13 cellular contexts compared by ENCODE assay signal in the genomic region with DNA sequence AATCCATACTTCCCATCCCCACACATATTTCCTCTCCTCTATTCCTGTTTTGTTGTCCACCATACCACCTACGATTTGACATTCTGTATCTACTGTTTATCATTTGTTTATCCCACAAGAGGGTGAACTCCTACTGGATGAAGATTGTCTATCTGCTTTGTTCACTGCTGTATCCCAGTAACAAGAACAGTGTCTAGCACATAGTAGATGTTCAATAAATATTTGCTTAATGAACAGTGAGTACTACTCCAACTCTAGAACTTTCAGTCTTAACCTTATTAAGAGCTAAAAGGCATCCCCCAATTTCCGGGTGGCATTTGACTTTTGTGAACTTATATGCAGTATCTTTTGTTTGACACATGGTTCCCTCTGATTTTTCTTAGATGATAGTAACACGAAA. TPM values are rescaled to one million over a fixed set of nuclear protein-coding genes. Genes with fewer than 3 reads are reported as not detected.
DNase-seq lines count a peak whose midpoint lies in the region; ATAC-seq, FAIRE-seq and TF ChIP-seq lines count a peak whose summit lies in the region.
"Had no signal": no experiment of that assay in that cellular context is flagged by ENCODE, and none has a peak within 500 bp of the region (broad histone marks: within the 10 kb centered on the region; RNA-seq: fewer than 3 reads in every experiment).

No MANE protein-coding gene starts in this region.

- H2AFZ ChIP-seq in KMS-11 (ENCODE audit: low read depth) (no peak overlapping the region), endothelial cell of umbilical vein (ENCODE audit: low read depth, low read length) (peak overlapping the region; percentile 4)

- POLR2A ChIA-PET in endothelial cell of umbilical vein (lab: Charles Lee), result interaction anchor here (0.7 kb wide), 1 partner anchor 160 kb away, joined by 4 read pairs; no protein-coding TSS in a partner anchor

- no peaks in the 10 kb centered on the region for H3K9me3 ChIP-seq in endothelial cell of umbilical vein (replicated peaks; ENCODE audit: control insufficient read depth, insufficient read depth, low read length)
- H3K9me3 ChIP-seq in prostate gland, result no peaks in the 10 kb centered on the region

- TF ChIP-seq POLR2A in endothelial cell of umbilical vein (IDR thresholded peaks at IDR 0.05; ENCODE audit: low read depth, low read length), result no peak
- no peak for TF ChIP-seq POLR2A in prostate gland (IDR thresholded peaks at IDR 0.05)

- dilution Hi-C loops in endothelial cell of umbilical vein (cut with MboI; ENCODE audit: extremely low pct_ligation_motif_present, low sequenced_read_pairs), result no loop called here

- 42% methylated on average over 3 of the region's 3 CpGs for WGBS in prostate gland

- intact Hi-C loops in endothelial cell of umbilical vein (cut with micrococcal nuclease), result no loop called here
- intact Hi-C loops in prostate gland (cut with DNase I), result loop anchor here (10.0 kb wide), 1 partner anchor 182 kb away; a partner anchor contains a TSS

- H3K27ac ChIP-seq in KMS-11 (no peak overlapping the region), endothelial cell of umbilical vein (ENCODE audit: insufficient read depth, low read depth, low read length) (no peak overlapping the region), prostate gland (no peak overlapping the region)

- H3K27me3 ChIP-seq in KMS-11 (ENCODE audit: insufficient read depth, low read depth), result no peaks in the 10 kb centered on the region
- H3K27me3 ChIP-seq in endothelial cell of umbilical vein (ENCODE audit: control insufficient read depth in 2 of 2, insufficient read depth in 2 of 2, low read length in 2 of 2), result no peaks in the 10 kb centered on the region
- no peaks in the 10 kb centered on the region for H3K27me3 ChIP-seq in prostate gland (replicated peaks; ENCODE audit: insufficient read depth)

- no peaks in the 10 kb centered on the region for H3K36me3 ChIP-seq in KMS-11 (ENCODE audit: insufficient read depth)
- no peaks in the 10 kb centered on the region for H3K36me3 ChIP-seq in endothelial cell of umbilical vein (ENCODE audit: control insufficient read depth in 2 of 2, extremely low read depth in 1 of 2, insufficient read depth in 2 of 2, low read length in 2 of 2)
- H3K36me3 ChIP-seq in prostate gland, result no peaks in the 10 kb centered on the region

- TSS peak; percentile 34 for BruUV-seq in endothelial cell of umbilical vein (replicated peaks; lab: Mats Ljungman, UMichigan)

- no peaks in the 10 kb centered on the region for H3K4me1 ChIP-seq in KMS-11 (ENCODE audit: low read depth, poor library complexity, severe bottlenecking)
- peaks cover 8% of the 10 kb centered on the region for H3K4me1 ChIP-seq in endothelial cell of umbilical vein (ENCODE audit: control insufficient read depth, extremely low read depth, insufficient read depth, low read length)
- no peaks in the 10 kb centered on the region for H3K4me1 ChIP-seq in prostate gland (replicated peaks)

- no peak for TF ChIP-seq CTCF in AG10803 (conservative IDR thresholded peaks at IDR 0.05; ENCODE audit: low read length)
- no peak for TF ChIP-seq CTCF in KMS-11 (conservative IDR thresholded peaks at IDR 0.05; ENCODE audit: low read depth, low read length)
- TF ChIP-seq CTCF in endothelial cell of umbilical vein (IDR thresholded peaks at IDR 0.05; ENCODE audit: extremely low read depth in 1 of 2, insufficient read depth in 1 of 2, low read depth in 1 of 2, low read length in 2 of 2), result no peak
- no peak for TF ChIP-seq CTCF in prostate gland (IDR thresholded peaks at IDR 0.05)

- CTCF ChIA-PET in endothelial cell of umbilical vein (lab: Charles Lee), result interaction anchor here (1.0 to 2.4 kb wide), 3 partner anchors 13 to 61 kb away, joined by 3 to 9 read pairs (median 4); no protein-coding TSS in a partner anchor

- H4K20me1 ChIP-seq in KMS-11 (ENCODE audit: insufficient read depth), result no peaks in the 10 kb centered on the region
- H4K20me1 ChIP-seq in endothelial cell of umbilical vein (replicated peaks; ENCODE audit: control insufficient read depth, extremely low read depth, insufficient read depth, low read length), result no peaks in the 10 kb centered on the region

- FAIRE-seq in endothelial cell of umbilical vein (lab: Jason Lieb, UNC), result no peak
- FAIRE-seq: kidney had no signal

- H3K4me2 ChIP-seq in KMS-11 (0 out of 2 replicates have a peak overlapping the region, but pooled peaks have one; percentile 13), endothelial cell of umbilical vein (ENCODE audit: insufficient read depth, low read length) (peak overlapping the region; percentile 76)

- H3K4me3 ChIP-seq in AG10803 (ENCODE audit: low read length), result peak overlapping the region; percentile 75
- H3K4me3 ChIP-seq in KMS-11 (IDR thresholded peaks at IDR 0.05; ENCODE audit: insufficient read depth, low read depth, low read length), result no peak overlapping the region
- H3K4me3 ChIP-seq in endothelial cell of umbilical vein (replicated peaks in 1 of 3; ENCODE audit: insufficient read depth in 1 of 3, low read depth in 1 of 3, low read length in 3 of 3), result peak overlapping the region in 1 of 3 experiments; percentile 80
- peak overlapping the region; percentile 68 to 72 for H3K4me3 ChIP-seq in prostate gland

- ATAC-seq in HG03439 (IDR thresholded peaks at IDR 0.05; ENCODE audit: unreplicated experiment), result no peak
- ATAC-seq in GM19395 (IDR thresholded peaks at IDR 0.05; ENCODE audit: unreplicated experiment), result no peak

- no peak for DNase-seq in AG10803 (ENCODE audit: low read depth)
- no peak for DNase-seq in endothelial cell of umbilical vein (ENCODE audit: low read depth, low spot score)
- no peak for DNase-seq in prostate gland (ENCODE audit: low spot score)
- no peak for DNase-seq in activated CD4-positive, alpha-beta T cell treated with anti-CD3 and anti-CD28 coated beads, Interleukin-2, amount 50 U/mL, for 48 hours
- no peak for DNase-seq in kidney glomerular epithelial cell (lab: John Stamatoyannopoulos, UW)
- DNase-seq: activated CD4-positive, alpha-beta T cell treated with anti-CD3 and anti-CD28 coated beads for 4 hours; activated naive CD4-positive, alpha-beta T cell; effector memory CD8-positive, alpha-beta T cell; kidney; NCI-H2227 treated with DMSO at 0.1 percent for 48 hours had no signal

- H3K9ac ChIP-seq in KMS-11 (peak overlapping the region; percentile 56; the same call in 1 of the 2 replicates), endothelial cell of umbilical vein (replicated peaks; ENCODE audit: extremely low read depth, insufficient read depth, low read length) (no peak overlapping the region)

- H3K79me2 ChIP-seq in KMS-11 (ENCODE audit: insufficient read depth, low read depth) (no peaks in the 10 kb centered on the region), endothelial cell of umbilical vein (ENCODE audit: control insufficient read depth, insufficient read depth, low read length) (no peaks in the 10 kb centered on the region)

- no peaks in the 10 kb centered on the region for H3K9me1 ChIP-seq in endothelial cell of umbilical vein (replicated peaks; ENCODE audit: control insufficient read depth, extremely low read depth, insufficient read depth, low read length)

TF ChIP-seq in endothelial cell of umbilical vein, 7 proteins besides CTCF, POLR2A, EP300 and RAD21:
- TF ChIP-seq GATA2 (IDR thresholded peaks at IDR 0.05; ENCODE audit: insufficient read depth, insufficient read length, low read depth, low read length) (no peak), FOS (IDR thresholded peaks at IDR 0.05; ENCODE audit: borderline replicate concordance, insufficient read depth, low read length) (no peak), JUN (IDR thresholded peaks at IDR 0.05; ENCODE audit: borderline replicate concordance, insufficient read depth, insufficient read length, low read depth) (no peak), MYC (IDR thresholded peaks at IDR 0.05; ENCODE audit: low read depth, low read length) (no peak), EZH2 (IDR thresholded peaks at IDR 0.05; ENCODE audit: borderline replicate concordance, low read depth, low read length, severe bottlenecking) (no peak), POLR2AphosphoS5 (IDR thresholded peaks at IDR 0.05; ENCODE audit: insufficient read depth, low read depth, low read length) (no peak)
- TF ChIP-seq, protein P1, sequence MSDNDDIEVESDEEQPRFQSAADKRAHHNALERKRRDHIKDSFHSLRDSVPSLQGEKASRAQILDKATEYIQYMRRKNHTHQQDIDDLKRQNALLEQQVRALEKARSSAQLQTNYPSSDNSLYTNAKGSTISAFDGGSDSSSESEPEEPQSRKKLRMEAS (IDR thresholded peaks at IDR 0.05; ENCODE audit: insufficient read depth, insufficient read length), result no peak

RNA-seq across cellular contexts. Expression of a gene that starts 1.3 kb away (rescaled TPM):
- total RNA-seq in endothelial cell of umbilical vein (5.7 and 7.6 TPM in 2 replicates), prostate gland (10 to 100 TPM in 1 of 2 donors, 1 to 10 TPM in 1; 7.2 to 12.3 TPM)
- polyA plus RNA-seq in endothelial cell of umbilical vein, result 1.4 and 1.9 TPM in 2 replicates
- polyA plus RNA-seq in endothelial cell of umbilical vein (2011; cell fraction: cytosol; rRNA removed), result 1.7 and 2.0 TPM in 2 replicates
- polyA plus RNA-seq in endothelial cell of umbilical vein (2011; cell fraction: nucleus; rRNA removed), result 3.8 and 4.0 TPM in 2 replicates
- polyA plus RNA-seq in endothelial cell of umbilical vein (2012), result 2.9 and 4.2 TPM in 2 replicates
- 6.6 and 7.3 TPM in 2 replicates for polyA minus RNA-seq in endothelial cell of umbilical vein
- polyA minus RNA-seq in endothelial cell of umbilical vein (2011; cell fraction: cytosol; rRNA and poly(A)+ RNA removed), result not detected
- polyA minus RNA-seq in endothelial cell of umbilical vein (2011; cell fraction: nucleus; rRNA and poly(A)+ RNA removed), result 3.7 and 5.5 TPM in 2 replicates
